Comparison of ENCODE assay signal across 1 cellular context in the genomic region with DNA sequence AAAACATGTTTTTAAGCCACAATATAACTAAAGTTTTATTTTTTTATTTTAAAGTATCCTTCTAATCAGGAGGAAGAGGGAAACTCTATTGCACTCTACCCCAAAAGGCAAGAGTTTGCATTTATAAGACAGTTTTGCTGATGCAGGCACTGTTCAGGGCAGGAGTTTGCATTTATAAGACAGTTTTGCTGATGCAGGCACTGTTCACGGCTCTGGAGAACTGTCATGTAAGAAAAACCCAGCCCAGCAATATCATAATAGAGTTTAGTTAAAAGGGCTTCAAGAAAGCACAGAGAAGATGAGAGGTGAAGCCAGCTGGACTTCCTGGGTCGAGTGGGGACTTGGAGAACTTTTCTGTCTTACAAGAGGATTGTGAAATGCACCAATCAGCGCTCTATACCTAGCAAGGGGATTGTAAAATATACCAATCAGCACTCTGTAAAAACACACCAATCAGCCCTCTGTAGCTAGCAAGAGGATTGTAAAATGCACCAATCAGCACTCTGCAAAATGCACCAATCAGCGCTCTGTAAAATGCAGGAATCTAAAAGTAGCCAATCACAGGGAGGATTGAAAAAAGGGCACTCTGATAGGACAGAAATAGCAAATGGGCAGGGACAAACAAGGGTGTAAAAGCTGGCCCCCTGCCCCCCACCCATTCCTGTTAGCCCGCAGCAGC.
TF ChIP-seq lines count a peak whose summit lies in the region.

No MANE protein-coding gene starts in this region.

TF ChIP-seq in H1, 55 proteins besides CTCF, POLR2A, EP300 and RAD21:
- TF ChIP-seq CBX5 (IDR thresholded peaks at IDR 0.05; ENCODE audit: low read depth, low read length) (no peak), SP1 (IDR thresholded peaks at IDR 0.05; ENCODE audit: low read depth, low read length) (peak; percentile 69; the same call in 1 of the 2 replicates)
